Comparison of ENCODE assay signal across 17 cellular contexts in the genomic region with DNA sequence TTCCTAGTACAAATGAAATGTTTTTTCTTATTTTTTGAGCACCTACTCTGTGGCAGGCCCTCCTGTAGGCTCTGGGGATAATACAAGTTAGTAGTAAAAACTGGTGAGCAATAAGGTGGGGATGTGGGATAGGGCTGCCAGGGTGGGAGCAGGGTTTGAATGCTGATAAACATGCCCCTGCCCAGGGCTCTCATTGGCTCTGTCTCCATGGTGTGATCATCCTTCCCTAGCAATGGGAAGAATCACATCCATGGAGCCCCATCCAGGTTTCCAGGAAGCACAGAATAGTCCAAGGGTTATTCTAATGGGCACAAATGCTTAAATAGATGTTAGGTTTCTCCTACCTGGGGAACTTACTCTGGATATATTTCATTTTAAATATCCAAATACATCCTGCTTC. TPM values are rescaled to one million over a fixed set of nuclear protein-coding genes. Genes with fewer than 3 reads are reported as not detected.
DNase-seq lines count a peak whose midpoint lies in the region; ATAC-seq and TF ChIP-seq lines count a peak whose summit lies in the region.
"Had no signal": no experiment of that assay in that cellular context is flagged by ENCODE, and none has a peak within 500 bp of the region (broad histone marks: within the 10 kb centered on the region; RNA-seq: fewer than 3 reads in every experiment).

No MANE protein-coding gene starts in this region.

- H3K4me1 Mint-ChIP-seq in HFFc6 (ENCODE audit: low read depth): peaks cover 85% of the 10 kb centered on the region

- peaks cover 10% of the 10 kb centered on the region for H3K79me2 ChIP-seq in osteoblast (ENCODE audit: insufficient read depth, low read length)

- peaks cover 58% of the 10 kb centered on the region for H3K36me3 Mint-ChIP-seq in HFFc6 (ENCODE audit: low read depth)

- H3K9me3 Mint-ChIP-seq in HFFc6: no peaks in the 10 kb centered on the region
- H3K9me3 Mint-ChIP-seq: brain had no signal

- peak overlapping the region; percentile 54 for H3K4me2 ChIP-seq in osteoblast (ENCODE audit: insufficient read depth, low read length)
- H3K4me2 ChIP-seq: BLaER1 had no signal

- no peak for ATAC-seq in HG03460 (IDR thresholded peaks at IDR 0.05; ENCODE audit: unreplicated experiment)
- ATAC-seq: activated CD4-positive, alpha-beta T cell treated with anti-CD3 and anti-CD28 coated beads for 36 hours had no signal

- peaks cover 44% of the 10 kb centered on the region for H3K36me3 ChIP-seq in osteoblast (ENCODE audit: insufficient read depth, low read length)

- peak overlapping the region; percentile 29 for H3K4me3 Mint-ChIP-seq in HFFc6
- H3K4me3 Mint-ChIP-seq: activated CD4-positive, alpha-beta T cell treated with anti-CD3 and anti-CD28 coated beads for 36 hours; brain had no signal

- H3K27ac ChIP-seq in coronary artery (peak overlapping the region; percentile 75 to 88), osteoblast (ENCODE audit: low read depth, low read length) (peak overlapping the region; percentile 97)
- H3K27ac ChIP-seq: HL-60 had no signal

- TF ChIP-seq CTCF in HFFc6 (IDR thresholded peaks at IDR 0.05) (no peak), coronary artery (IDR thresholded peaks at IDR 0.05) (no peak), osteoblast (IDR thresholded peaks at IDR 0.05; ENCODE audit: extremely low read depth, low read depth, low read length) (no peak)

- H3K27me3 ChIP-seq in osteoblast (ENCODE audit: insufficient read depth, low read length): no peaks in the 10 kb centered on the region
- H3K27me3 ChIP-seq: BLaER1 had no signal

- peak overlapping the region; percentile 80 for H3K27ac Mint-ChIP-seq in HFFc6
- H3K27ac Mint-ChIP-seq: activated CD4-positive, alpha-beta T cell treated with anti-CD3 and anti-CD28 coated beads for 36 hours had no signal

- H3K27me3 Mint-ChIP-seq in HFFc6 (ENCODE audit: insufficient read depth): no peaks in the 10 kb centered on the region
- H3K27me3 Mint-ChIP-seq: activated CD4-positive, alpha-beta T cell treated with anti-CD3 and anti-CD28 coated beads for 36 hours; brain had no signal

- peaks cover 68% of the 10 kb centered on the region for H3K4me1 ChIP-seq in osteoblast (ENCODE audit: insufficient read depth, low read length)

- DNase-seq in ACHN: peak; percentile 79
- no peak for DNase-seq in HFFc6
- DNase-seq in coronary artery (ENCODE audit: low spot score): no peak
- DNase-seq in osteoblast (ENCODE audit: insufficient read length, low spot score, missing footprints): no peak
- DNase-seq in cerebellum (ENCODE audit: low spot score): no peak
- no peak for DNase-seq in activated naive CD4-positive, alpha-beta T cell treated with Interleukin-2 at 50 U/mL for 16 hours
- DNase-seq in NCI-H2029 (lab: John Stamatoyannopoulos, UW): no peak
- DNase-seq: activated CD4-positive, alpha-beta T cell treated with anti-CD3 and anti-CD28 coated beads for 36 hours; GOT3; mesendoderm; stimulated activated CD4-positive, alpha-beta T cell treated with anti-CD3 and anti-CD28 coated beads, Interleukin-2, amount 100 ng/mL, for 48 hours; stimulated activated naive CD4-positive, alpha-beta T cell treated with Interleukin-2 at 50 U/mL for 16 hours; T-helper 1 cell had no signal

- H3K4me3 ChIP-seq in coronary artery: no peak overlapping the region
- no peak overlapping the region for H3K4me3 ChIP-seq in osteoblast (ENCODE audit: insufficient read depth, low read length)
- H3K4me3 ChIP-seq: BLaER1 had no signal

- H3K9me3 ChIP-seq in osteoblast (ENCODE audit: low read depth, low read length): no peaks in the 10 kb centered on the region
- H3K9me3 ChIP-seq: BLaER1 had no signal

- H2AFZ ChIP-seq in osteoblast (ENCODE audit: low read length): no peak overlapping the region

- in situ Hi-C loops in ACHN (cut with HindIII; ENCODE audit: low pct_ligation_motif_present, low pct_unique_long_range_greater_than_20kb, low sequenced_read_pairs): no loop called here

- no peaks in the 10 kb centered on the region for H4K20me1 ChIP-seq in osteoblast (ENCODE audit: insufficient read depth, low read length)

RNA-seq across cellular contexts. Expression of gene GIT2, which starts 45.5 kb away (rescaled TPM):
- total RNA-seq in HFFc6 (2021; fragmentation: NEBNext Ultra II Directional; extraction: Animal tissue kit (Norgen Biotek cat#: 25700)): 10 to 100 TPM; 56.9 to 68.8 (median 64.9) TPM
- total RNA-seq in osteoblast (43.4 and 45.4 TPM in 2 replicates), cerebellum (63.5 TPM)

RNA-seq across cellular contexts. Expression of gene ANKRD13A, which starts 48.6 kb away (rescaled TPM):
- 100 to 1,000 TPM; 133 to 150 (median 146) TPM for total RNA-seq in HFFc6 (2021; fragmentation: NEBNext Ultra II Directional; extraction: Animal tissue kit (Norgen Biotek cat#: 25700))
- total RNA-seq in osteoblast (94.1 and 113 TPM in 2 replicates), cerebellum (45.3 TPM)

RNA-seq across cellular contexts. Expression of gene TCHP, which starts 50.6 kb away (rescaled TPM):
- total RNA-seq in HFFc6 (2021; fragmentation: NEBNext Ultra II Directional; extraction: Animal tissue kit (Norgen Biotek cat#: 25700)): 10 to 100 TPM; 15.0 to 21.0 (median 18.2) TPM
- total RNA-seq in osteoblast (7.7 and 8.7 TPM in 2 replicates), cerebellum (10.6 TPM)
